Comparison of ENCODE assay signal across 16 cellular contexts in the genomic region with DNA sequence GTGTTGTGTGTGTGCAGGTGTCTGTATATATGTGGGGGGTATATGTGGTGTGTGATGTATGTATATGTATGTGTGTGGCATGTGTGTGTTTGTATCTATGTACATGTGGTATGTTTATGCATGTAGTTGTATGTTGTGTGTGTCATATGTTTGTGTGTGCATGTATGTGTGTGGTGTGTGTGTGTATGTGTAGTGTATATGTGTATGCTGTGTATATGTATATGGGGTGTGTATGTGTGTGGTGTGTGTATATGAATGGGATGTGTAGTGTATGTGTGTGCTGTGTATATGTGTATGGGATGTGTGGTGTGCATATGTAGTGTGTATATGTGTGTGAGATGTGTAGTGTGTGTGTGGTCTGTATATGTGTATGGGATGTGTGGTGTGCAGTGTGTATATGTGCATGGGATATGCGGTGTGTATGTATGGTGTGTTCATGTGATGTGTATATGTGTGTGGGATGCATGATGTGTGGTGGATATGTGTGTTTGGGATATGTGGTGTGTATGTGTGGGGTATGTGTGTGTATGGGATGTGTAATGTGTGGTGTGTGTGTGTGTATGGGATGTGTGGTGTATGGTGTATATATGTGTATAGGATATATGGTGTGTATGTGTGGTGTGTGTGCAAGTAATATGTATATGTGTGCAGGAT. TPM values are rescaled to one million over a fixed set of nuclear protein-coding genes. Genes with fewer than 3 reads are reported as not detected.
DNase-seq lines count a peak whose midpoint lies in the region; ATAC-seq, FAIRE-seq and TF ChIP-seq lines count a peak whose summit lies in the region.
"Had no signal": no experiment of that assay in that cellular context is flagged by ENCODE, and none has a peak within 500 bp of the region (broad histone marks: within the 10 kb centered on the region; RNA-seq: fewer than 3 reads in every experiment).

No MANE protein-coding gene starts in this region.

- H2BK12ac ChIP-seq in H1 (ENCODE audit: low read depth, low read length), result no peak overlapping the region

- ATAC-seq in HepG2, result no peak
- no peak for ATAC-seq in right lobe of liver
- no peak for ATAC-seq in GM21381 (IDR thresholded peaks at IDR 0.05; ENCODE audit: unreplicated experiment)
- ATAC-seq in psoas muscle, result no peak

- TF ChIP-seq RAD21 in HepG2 (CRISPR knock-in tag; IDR thresholded peaks at IDR 0.05) (no peak), H1 (IDR thresholded peaks at IDR 0.05 in 1 of 2, conservative IDR thresholded peaks at IDR 0.05 in 1 of 2; ENCODE audit: low read depth in 2 of 2, low read length in 2 of 2) (no peak)

- H3K36me3 ChIP-seq in HepG2 (replicated peaks in 1 of 2; ENCODE audit: control insufficient read depth in 1 of 2, insufficient read depth in 2 of 2, low read length in 2 of 2) (no peaks in the 10 kb centered on the region), right lobe of liver (no peaks in the 10 kb centered on the region), Loucy (ENCODE audit: insufficient read depth, low read length) (peaks cover 27% of the 10 kb centered on the region), H1 (ENCODE audit: control insufficient read depth in 2 of 4, insufficient read depth in 4 of 4, low read length in 3 of 4) (no peaks in the 10 kb centered on the region; a peak in 1 of 8 replicates), thymus (ENCODE audit: control insufficient read depth, insufficient read depth) (peaks cover 21% of the 10 kb centered on the region), vagina (no peaks in the 10 kb centered on the region), psoas muscle (ENCODE audit: insufficient read depth in 1 of 2, low read depth in 1 of 2) (no peaks in the 10 kb centered on the region)
- H3K36me3 ChIP-seq: SJCRH30 had no signal

- H3F3A ChIP-seq in Loucy (ENCODE audit: low read depth), result peaks cover 14% of the 10 kb centered on the region

- no peak overlapping the region for H2BK5ac ChIP-seq in H1 (ENCODE audit: low read depth, low read length)

- WGBS in HepG2 (ENCODE audit: low lambda C conversion rate), result 7% methylated on average over 1 of the region's 1 CpG
- 86% methylated on average over 1 of the region's 1 CpG for WGBS in right lobe of liver (ENCODE audit: insufficient coverage, low coverage, low lambda C conversion rate, missing lambda C conversion rate)
- WGBS in H1 (ENCODE audit: extremely low coverage in 1 of 2, insufficient coverage in 1 of 2, insufficient read length in 1 of 2, insufficient replicate concordance in 2 of 2, low coverage in 1 of 2, low lambda C conversion rate in 2 of 2, missing lambda C conversion rate in 1 of 2), 2 experiments, result 91% methylated on average over 1 of the region's 1 CpG; no CpG with 5 or more reads in 1 of the 2 experiments
- 94% methylated on average over 1 of the region's 1 CpG for WGBS in thymus
- 100% methylated on average over 1 of the region's 1 CpG for WGBS in psoas muscle, 3 donors

- no peak overlapping the region for H2BK20ac ChIP-seq in H1 (ENCODE audit: low read length)

- H3K9ac ChIP-seq in HepG2 (ENCODE audit: insufficient read depth, low read depth, low read length) (no peak overlapping the region), Loucy (ENCODE audit: low read depth, low read length, poor library complexity, severe bottlenecking) (peak overlapping the region; percentile 85), H1 (replicated peaks in 1 of 4; ENCODE audit: extremely low read depth in 1 of 4, low read depth in 3 of 4, low read length in 3 of 4) (no peak overlapping the region; a peak in 1 of 7 replicates)
- H3K9ac ChIP-seq: GM23248 had no signal

- TF ChIP-seq POLR2A in HepG2 (IDR thresholded peaks at IDR 0.05; ENCODE audit: insufficient read depth in 1 of 2, low read depth in 2 of 2, low read length in 2 of 2) (no peak), right lobe of liver (IDR thresholded peaks at IDR 0.05) (no peak), H1 (IDR thresholded peaks at IDR 0.05; ENCODE audit: control extremely low read depth in 1 of 2, low read depth in 2 of 2, low read length in 2 of 2) (no peak), vagina (IDR thresholded peaks at IDR 0.05) (no peak)

- H2AFZ ChIP-seq in HepG2 (ENCODE audit: low read length) (no peak overlapping the region), Loucy (ENCODE audit: low read length) (no peak overlapping the region), H1 (ENCODE audit: low read length) (no peak overlapping the region)
- H2AFZ ChIP-seq: GM23248 had no signal

- POLR2A ChIA-PET in HepG2 (lab: Yijun Ruan, JAX) (no interaction called here), H1 (lab: Charles Lee; ENCODE audit: partially characterized antibody) (no interaction called here)

- no peaks in the 10 kb centered on the region for H3K9me3 ChIP-seq in HepG2 (ENCODE audit: low read length)
- no peaks in the 10 kb centered on the region for H3K9me3 ChIP-seq in right lobe of liver
- no peaks in the 10 kb centered on the region for H3K9me3 ChIP-seq in Loucy (ENCODE audit: insufficient read depth, low read depth, low read length)
- H3K9me3 ChIP-seq in H1 (ENCODE audit: insufficient read depth in 2 of 2, low read depth in 1 of 2, low read length in 1 of 2), result no peaks in the 10 kb centered on the region
- no peaks in the 10 kb centered on the region for H3K9me3 ChIP-seq in thymus (ENCODE audit: control insufficient read depth)
- no peaks in the 10 kb centered on the region for H3K9me3 ChIP-seq in vagina
- H3K9me3 ChIP-seq in psoas muscle, result no peaks in the 10 kb centered on the region

- DNase-seq in HepG2 (ENCODE audit: low spot score) (no peak), right lobe of liver (no peak), H1 (ENCODE audit: low read depth in 1 of 2, low spot score in 2 of 2) (no peak), vagina (ENCODE audit: extremely low spot score in 2 of 2) (no peak), psoas muscle (no peak)
- DNase-seq: GM23248, Kasumi-1, NCI-H1417 treated with DMSO at 0.1 percent for 48 hours, NCI-H2029 treated with DMSO at 0.1 percent for 48 hours, NCI-H510A treated with DMSO at 0.1 percent for 48 hours, RPMI8226, SJCRH30 had no signal

- BruUV-seq in HepG2 (replicated peaks; lab: Mats Ljungman, UMichigan), result no TSS peak

- H3K4me3 ChIP-seq in HepG2 (replicated peaks in 1 of 3; ENCODE audit: insufficient read depth in 1 of 3, low read depth in 2 of 3, low read length in 3 of 3), result no peak overlapping the region
- no peak overlapping the region for H3K4me3 ChIP-seq in right lobe of liver
- peak overlapping the region; percentile 71 for H3K4me3 ChIP-seq in Loucy (ENCODE audit: low read length, poor library complexity, severe bottlenecking)
- no peak overlapping the region for H3K4me3 ChIP-seq in H1 (ENCODE audit: extremely low read depth in 1 of 4, insufficient read depth in 2 of 4, low read depth in 3 of 4, low read length in 4 of 4)
- peak overlapping the region; percentile 45 for H3K4me3 ChIP-seq in thymus (ENCODE audit: low read length)
- no peak overlapping the region for H3K4me3 ChIP-seq in vagina
- H3K4me3 ChIP-seq in psoas muscle, result no peak overlapping the region
- H3K4me3 ChIP-seq: GM23248, SJCRH30 had no signal

- 0 out of 2 replicates have a peak overlapping the region, but pooled peaks have one; percentile 85 for H2AK5ac ChIP-seq in H1 (ENCODE audit: low read depth, low read length)

- H3K27ac ChIP-seq in HepG2 (ENCODE audit: extremely low read length, insufficient read depth, low read length), result no peak overlapping the region
- no peak overlapping the region for H3K27ac ChIP-seq in right lobe of liver
- H3K27ac ChIP-seq in H1 (ENCODE audit: low read depth, low read length), result no peak overlapping the region
- peak overlapping the region; percentile 94 for H3K27ac ChIP-seq in thymus (ENCODE audit: low read depth)
- no peak overlapping the region for H3K27ac ChIP-seq in vagina
- no peak overlapping the region for H3K27ac ChIP-seq in psoas muscle
- H3K27ac ChIP-seq: GM23248, SJCRH30 had no signal

- intact Hi-C loops in HepG2 (cut with micrococcal nuclease; ENCODE audit: unreplicated experiment), result no loop called here
- intact Hi-C loops in right lobe of liver (cut with DNase I), result no loop called here
- intact Hi-C loops in vagina (cut with DNase I), result no loop called here
- intact Hi-C loops in psoas muscle (cut with DNase I), result no loop called here

- in situ Hi-C loops in HepG2 (cut with HindIII; ENCODE audit: extremely low pct_ligation_motif_present, low pct_unique_long_range_greater_than_20kb), result no loop called here

- H3K79me2 ChIP-seq in HepG2 (ENCODE audit: insufficient read depth, low read length) (no peaks in the 10 kb centered on the region), Loucy (ENCODE audit: insufficient read depth, low read length) (peaks cover 89% of the 10 kb centered on the region), H1 (ENCODE audit: control insufficient read depth in 1 of 2, insufficient read depth in 2 of 2, low read length in 2 of 2) (peaks cover 0 to 3% of the 10 kb centered on the region in 2 experiments; a peak in 2 of 4 replicates)

- no peak overlapping the region for H4K8ac ChIP-seq in H1 (ENCODE audit: extremely low read depth, insufficient read depth, low read length)

- CTCF ChIA-PET in HepG2 (lab: Yijun Ruan, JAX; ENCODE audit: low intra/inter-chr PET ratio, low total read pairs), result no interaction called here
- CTCF ChIA-PET in H1 (lab: Charles Lee; ENCODE audit: partially characterized antibody), result no interaction called here

- H4K20me1 ChIP-seq in HepG2 (ENCODE audit: insufficient read depth, low read length) (no peaks in the 10 kb centered on the region), Loucy (ENCODE audit: insufficient read depth, low read length, poor library complexity, severe bottlenecking) (no peaks in the 10 kb centered on the region), H1 (replicated peaks in 1 of 2; ENCODE audit: control insufficient read depth in 1 of 2, insufficient read depth in 2 of 2, low read length in 2 of 2) (peaks cover 0 to 14% of the 10 kb centered on the region in 2 experiments)

- H3K56ac ChIP-seq in H1 (replicated peaks; ENCODE audit: insufficient read length, low read depth, low read length), result peak overlapping the region; percentile 79

- FAIRE-seq in HepG2 (lab: Jason Lieb, UNC), result no peak
- no peak for FAIRE-seq in H1 (lab: Jason Lieb, UNC)
- FAIRE-seq: A204.1 had no signal

- no peak overlapping the region for H3K18ac ChIP-seq in H1 (ENCODE audit: extremely low read depth, low read length)

- H4K91ac ChIP-seq in H1 (replicated peaks; ENCODE audit: insufficient read length, low read length), result no peak overlapping the region

- H3K4me1 ChIP-seq in HepG2 (ENCODE audit: insufficient read depth, low read length) (no peaks in the 10 kb centered on the region), right lobe of liver (no peaks in the 10 kb centered on the region), Loucy (ENCODE audit: insufficient read depth, low read length, poor library complexity, severe bottlenecking) (peaks cover 100% of the 10 kb centered on the region), H1 (replicated peaks in 1 of 4; ENCODE audit: control insufficient read depth in 3 of 4, insufficient read depth in 4 of 4, low read length in 3 of 4) (peaks cover 0 to 2% (median under 1%) of the 10 kb centered on the region in 4 experiments; a peak in 2 of 7 replicates), thymus (ENCODE audit: control insufficient read depth, insufficient read depth, low read length) (peaks cover 88% of the 10 kb centered on the region), vagina (no peaks in the 10 kb centered on the region), psoas muscle (no peaks in the 10 kb centered on the region)
- H3K4me1 ChIP-seq: SJCRH30 had no signal

- no peak overlapping the region for H4K5ac ChIP-seq in H1 (ENCODE audit: insufficient read length, low read depth, low read length)

- H3K27me3 ChIP-seq in HepG2 (ENCODE audit: control insufficient read depth in 1 of 2, insufficient read depth in 2 of 2, low read length in 2 of 2) (peaks cover 4 to 33% of the 10 kb centered on the region in 2 experiments; a peak in 4 of 5 replicates), right lobe of liver (no peaks in the 10 kb centered on the region), Loucy (ENCODE audit: insufficient read depth, low read length, poor library complexity, severe bottlenecking) (no peaks in the 10 kb centered on the region), H1 (replicated peaks in 1 of 4; ENCODE audit: control insufficient read depth in 3 of 4, extremely low read depth in 1 of 4, insufficient read depth in 3 of 4, low read length in 3 of 4) (no peaks in the 10 kb centered on the region; a peak in 1 of 7 replicates), thymus (ENCODE audit: control insufficient read depth, insufficient read depth) (no peaks in the 10 kb centered on the region), vagina (no peaks in the 10 kb centered on the region), psoas muscle (ENCODE audit: insufficient read depth in 3 of 3, low read length in 2 of 3) (peaks cover 0 to 9% (median 0%) of the 10 kb centered on the region in 3 donors)

- no peaks in the 10 kb centered on the region for H3K79me1 ChIP-seq in H1 (ENCODE audit: low read depth, low read length)

- H3K4me2 ChIP-seq in HepG2 (ENCODE audit: low read depth, low read length) (no peak overlapping the region), Loucy (ENCODE audit: low read depth, low read length, poor library complexity, severe bottlenecking) (peak overlapping the region; percentile 95), H1 (ENCODE audit: insufficient read depth in 1 of 2, low read depth in 2 of 2, low read length in 2 of 2) (no peak overlapping the region)

- no peaks in the 10 kb centered on the region for H3K9me2 ChIP-seq in Loucy (replicated peaks; ENCODE audit: low read depth, low read length)

- H3K23me2 ChIP-seq in H1 (ENCODE audit: low read depth, low read length), result peaks cover 14% of the 10 kb centered on the region

- no peak overlapping the region for H2BK15ac ChIP-seq in H1 (ENCODE audit: low read length)

- no peak overlapping the region for H2BK120ac ChIP-seq in H1 (replicated peaks; ENCODE audit: low read depth, low read length)

- TF ChIP-seq EP300 in HepG2 (IDR thresholded peaks at IDR 0.05; ENCODE audit: low read depth in 2 of 2, low read length in 2 of 2) (no peak), HepG2 (CRISPR knock-in tag; IDR thresholded peaks at IDR 0.05; ENCODE audit: borderline replicate concordance) (no peak), H1 (IDR thresholded peaks at IDR 0.05; ENCODE audit: borderline replicate concordance in 1 of 2, low read depth in 2 of 2, low read length in 2 of 2) (no peak)

- TF ChIP-seq CTCF in HepG2 (CRISPR knock-in tag; IDR thresholded peaks at IDR 0.05) (no peak), right lobe of liver (IDR thresholded peaks at IDR 0.05) (no peak), Loucy (conservative IDR thresholded peaks at IDR 0.05; ENCODE audit: low read length) (no peak), H1 (IDR thresholded peaks at IDR 0.05; ENCODE audit: control extremely low read depth in 1 of 3, insufficient read depth in 1 of 3, low read depth in 1 of 3, low read length in 3 of 3) (no peak), vagina (IDR thresholded peaks at IDR 0.05) (no peak), psoas muscle (IDR thresholded peaks at IDR 0.05) (no peak)

- H3K4ac ChIP-seq in H1 (replicated peaks; ENCODE audit: insufficient read length, low read depth, low read length), result peak overlapping the region; percentile 57

- H3K23ac ChIP-seq in H1 (ENCODE audit: insufficient read length), result no peak overlapping the region

- no peak overlapping the region for H3K14ac ChIP-seq in H1 (ENCODE audit: insufficient read length)

RNA-seq across cellular contexts. Expression of a gene that starts 30.0 kb away (rescaled TPM):
- total RNA-seq in HepG2 (2016; rRNA removed; fragmentation: Illumina TruSeq; extraction: Trizol) (not detected in 2 replicates), right lobe of liver (1 to 10 TPM; 3.1 to 9.6 (median 5.2) TPM), vagina (44.9 TPM), psoas muscle (1 to 10 TPM; 1.1 to 2.0 (median 1.6) TPM)
- not detected in 2 replicates for total RNA-seq in HepG2 (2016; cell fraction: cytosol; rRNA removed; fragmentation: Illumina TruSeq; extraction: Trizol; ENCODE audit: low read depth)
- total RNA-seq in HepG2 (2016; cell fraction: insoluble cytoplasmic fraction; rRNA removed; fragmentation: Illumina TruSeq; extraction: Trizol), result not detected in 2 replicates
- not detected in 2 replicates for total RNA-seq in HepG2 (2016; cell fraction: membrane; rRNA removed; fragmentation: Illumina TruSeq; extraction: Trizol)
- total RNA-seq in HepG2 (2016; cell fraction: nucleus; rRNA removed; fragmentation: Illumina TruSeq; extraction: Trizol), result not detected in 2 replicates
- polyA plus RNA-seq in HepG2 (2011; rRNA removed) (not detected in 2 replicates), H1 (2011; rRNA removed) (1.3 and 1.5 TPM in 2 replicates), thymus (99.0 TPM), psoas muscle (under 1 TPM; 0.18 to 0.37 (median 0.26) TPM)
- polyA plus RNA-seq in HepG2 (2011; cell fraction: cytosol; rRNA removed), result 0.01 TPM in 1 of 2 replicates, not detected in the other
- not detected in 2 replicates for polyA plus RNA-seq in HepG2 (2011; cell fraction: nucleus; rRNA removed)
- not detected in 2 replicates for polyA plus RNA-seq in HepG2 (2012)
- not detected in 2 replicates for polyA plus RNA-seq in HepG2 (2016; cell fraction: cytosol; fragmentation: Illumina TruSeq; extraction: Trizol; ENCODE audit: low read depth)
- not detected in 2 replicates for polyA plus RNA-seq in HepG2 (2016; cell fraction: insoluble cytoplasmic fraction; fragmentation: Illumina TruSeq; extraction: Trizol; ENCODE audit: low read depth)
- not detected in 2 replicates for polyA plus RNA-seq in HepG2 (2016; cell fraction: membrane; fragmentation: Illumina TruSeq; extraction: Trizol; ENCODE audit: low read depth)
- polyA plus RNA-seq in HepG2 (2016; cell fraction: nucleus; fragmentation: Illumina TruSeq; extraction: Trizol; ENCODE audit: insufficient read depth, low read depth), result not detected in 2 replicates
- 0.06 and 0.23 TPM in 2 replicates for polyA minus RNA-seq in HepG2 (2011; rRNA and poly(A)+ RNA removed; ENCODE audit: low replicate concordance)
- polyA minus RNA-seq in HepG2 (2011; cell fraction: cytosol; rRNA and poly(A)+ RNA removed), result not detected in 2 replicates
- polyA minus RNA-seq in HepG2 (2011; cell fraction: nucleus; rRNA and poly(A)+ RNA removed), result not detected in 2 replicates
- 0.71 and 0.74 TPM in 2 replicates for total RNA-seq in H1 (2021; fragmentation: NEBNext Ultra II Directional; extraction: Animal tissue kit (Norgen Biotek cat#: 25700))
- polyA plus RNA-seq in H1 (2011; cell fraction: cytosol; rRNA removed), result 0.81 TPM
- 1.4 TPM for polyA plus RNA-seq in H1 (2011; cell fraction: nucleus; rRNA removed)
- 0.75 to 1.2 TPM (median 1.0 TPM) in 4 replicates for polyA plus RNA-seq in H1 (2012, experiment 1 of 2)
- polyA plus RNA-seq in H1 (2012, experiment 2 of 2), result 0.20 TPM
- polyA plus RNA-seq in H1 (2013, experiment 1 of 2), result 0.63 TPM
- polyA plus RNA-seq in H1 (2013, experiment 2 of 2), result 0.55 TPM
- polyA minus RNA-seq in H1 (2011; rRNA and poly(A)+ RNA removed), result 1.2 and 1.5 TPM in 2 replicates
- polyA minus RNA-seq in H1 (2011; cell fraction: cytosol; rRNA and poly(A)+ RNA removed), result 2.6 TPM
- 4.5 TPM for polyA minus RNA-seq in H1 (2011; cell fraction: nucleus; rRNA and poly(A)+ RNA removed)
- total RNA-seq: GM23248, SJCRH30 had no signal
- polyA plus RNA-seq: GM23248 had no signal

Comparison
In these comparisons a context has a peak if more than half of its experiments do, and no peak if none do; other contexts are left out.
1. H3K4me3 ChIP-seq: peak in Loucy (single experiment) and thymus (single experiment); none in HepG2 (0 of 3), right lobe of liver (0 of 3), H1 (0 of 4), vagina (0 of 2) and psoas muscle (single experiment).